ENCODE assay signal across 1 cellular context in genomic region chr2:66497706-66498596, GRCh38.
TF ChIP-seq lines count a peak whose summit lies in the region.

No MANE protein-coding gene starts in this region.

TF ChIP-seq in IMR-90, 13 proteins besides CTCF, POLR2A, EP300 and RAD21:
- no peak for TF ChIP-seq MAZ (IDR thresholded peaks at IDR 0.05; ENCODE audit: borderline replicate concordance, low read depth, low read length)
- TF ChIP-seq FOS (IDR thresholded peaks at IDR 0.05; ENCODE audit: low read depth, low read length), result no peak
- TF ChIP-seq CHD1 (IDR thresholded peaks at IDR 0.05; ENCODE audit: low read depth, low read length), result no peak
- no peak for TF ChIP-seq RCOR1 (IDR thresholded peaks at IDR 0.05; ENCODE audit: insufficient replicate concordance, low read length)
- TF ChIP-seq, protein P1, sequence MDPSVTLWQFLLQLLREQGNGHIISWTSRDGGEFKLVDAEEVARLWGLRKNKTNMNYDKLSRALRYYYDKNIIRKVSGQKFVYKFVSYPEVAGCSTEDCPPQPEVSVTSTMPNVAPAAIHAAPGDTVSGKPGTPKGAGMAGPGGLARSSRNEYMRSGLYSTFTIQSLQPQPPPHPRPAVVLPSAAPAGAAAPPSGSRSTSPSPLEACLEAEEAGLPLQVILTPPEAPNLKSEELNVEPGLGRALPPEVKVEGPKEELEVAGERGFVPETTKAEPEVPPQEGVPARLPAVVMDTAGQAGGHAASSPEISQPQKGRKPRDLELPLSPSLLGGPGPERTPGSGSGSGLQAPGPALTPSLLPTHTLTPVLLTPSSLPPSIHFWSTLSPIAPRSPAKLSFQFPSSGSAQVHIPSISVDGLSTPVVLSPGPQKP (IDR thresholded peaks at IDR 0.05; ENCODE audit: borderline replicate concordance, low read depth, low read length), result no peak
- TF ChIP-seq RFX5 (IDR thresholded peaks at IDR 0.05; ENCODE audit: low read depth, low read length), result no peak
- TF ChIP-seq NFE2L2 (IDR thresholded peaks at IDR 0.05; ENCODE audit: low read depth, low read length), result no peak
- TF ChIP-seq BHLHE40 (IDR thresholded peaks at IDR 0.05; ENCODE audit: low read depth, low read length), result no peak
- no peak for TF ChIP-seq MAFK (IDR thresholded peaks at IDR 0.05; ENCODE audit: low read depth, low read length)
- no peak for TF ChIP-seq MXI1 (IDR thresholded peaks at IDR 0.05; ENCODE audit: borderline replicate concordance, low read depth, low read length)
- TF ChIP-seq CEBPB (IDR thresholded peaks at IDR 0.05; ENCODE audit: low read depth, low read length), result no peak
- no peak for TF ChIP-seq USF2 (IDR thresholded peaks at IDR 0.05; ENCODE audit: low read depth, low read length)
- TF ChIP-seq SMC3 (IDR thresholded peaks at IDR 0.05; ENCODE audit: low read depth, low read length), result no peak
